In the genomic region with DNA sequence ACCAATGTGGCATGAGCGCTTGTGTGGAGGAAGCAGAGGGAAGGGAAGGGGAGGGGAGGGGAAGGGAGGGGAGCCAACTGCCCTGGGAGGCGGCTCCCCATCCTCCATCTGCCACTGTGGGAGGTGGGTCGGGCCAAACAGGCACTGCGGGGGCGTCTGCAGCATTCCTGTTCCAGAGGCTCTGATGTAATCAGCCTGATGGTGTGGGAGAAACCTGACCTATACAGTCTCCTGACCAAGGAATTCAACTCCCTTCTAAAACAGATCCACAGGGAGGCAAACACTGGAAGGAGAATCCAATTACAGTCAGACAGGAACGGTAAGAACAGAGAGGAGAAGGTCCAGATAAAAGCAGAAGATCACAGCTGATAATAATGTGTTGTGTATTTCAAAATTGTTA, we compare ENCODE assay signal across 10 cellular contexts.
A peak's percentile ranks its signal among the peaks of the same experiment; 100 is the strongest.
DNase-seq lines count a peak whose midpoint lies in the region; ATAC-seq and TF ChIP-seq lines count a peak whose summit lies in the region.
"Had no signal": no experiment of that assay in that cellular context is flagged by ENCODE, and none has a peak within 500 bp of the region (broad histone marks: within the 10 kb centered on the region; RNA-seq: fewer than 3 reads in every experiment).

No MANE protein-coding gene starts in this region.

- ATAC-seq in GM19035 (IDR thresholded peaks at IDR 0.05; ENCODE audit: unreplicated experiment) = no peak
- ATAC-seq: activated CD4-positive, alpha-beta T cell treated with anti-CD3 and anti-CD28 coated beads for 36 hours had no signal

- H3K4me3 ChIP-seq in BLaER1 (no peak overlapping the region), fibroblast of mammary gland (ENCODE audit: control insufficient read depth, low read depth, low read length) (no peak overlapping the region), Caco-2 (ENCODE audit: low read depth, low read length) (no peak overlapping the region)

- CTCF ChIA-PET in Caco-2 (lab: Charles Lee) = no interaction called here

- TF ChIP-seq CTCF in fibroblast of mammary gland (conservative IDR thresholded peaks at IDR 0.05; ENCODE audit: control insufficient read depth, insufficient read depth, low read depth, low read length) = no peak
- no peak for TF ChIP-seq CTCF in nephron (IDR thresholded peaks at IDR 0.05; ENCODE audit: unreplicated experiment in 3 of 3)
- no peak for TF ChIP-seq CTCF in Caco-2 (IDR thresholded peaks at IDR 0.05; ENCODE audit: insufficient read depth in 1 of 2, low read depth in 1 of 2, low read length in 1 of 2, severe bottlenecking in 1 of 2, unreplicated experiment in 1 of 2)

- H3K27ac Mint-ChIP-seq in nephron (peak overlapping the region; percentile 88 to 98 (median 88)), Caco-2 (ENCODE audit: unreplicated experiment) (no peak overlapping the region)
- H3K27ac Mint-ChIP-seq: activated CD4-positive, alpha-beta T cell treated with anti-CD3 and anti-CD28 coated beads for 36 hours; dendritic cell treated with granulocyte-macrophage colony-stimulating factor and Interleukin-4, amounts not matched to agents 40 ng/mL and 50 ng/mL, for 4 days had no signal

- H3K36me3 Mint-ChIP-seq in nephron (ENCODE audit: low read depth) = no peaks in the 10 kb centered on the region
- no peaks in the 10 kb centered on the region for H3K36me3 Mint-ChIP-seq in Caco-2 (ENCODE audit: insufficient read depth, unreplicated experiment)

- H3K4me3 Mint-ChIP-seq in nephron (peak overlapping the region; percentile 16 to 37 (median 21)), Caco-2 (ENCODE audit: unreplicated experiment) (no peak overlapping the region)
- H3K4me3 Mint-ChIP-seq: activated CD4-positive, alpha-beta T cell treated with anti-CD3 and anti-CD28 coated beads for 36 hours; dendritic cell treated with granulocyte-macrophage colony-stimulating factor and Interleukin-4, amounts not matched to agents 40 ng/mL and 50 ng/mL, for 4 days had no signal

- H3K27me3 Mint-ChIP-seq in nephron (ENCODE audit: low read depth) = no peaks in the 10 kb centered on the region
- peaks cover 8% of the 10 kb centered on the region for H3K27me3 Mint-ChIP-seq in Caco-2 (ENCODE audit: insufficient read depth, unreplicated experiment)

- H3K27ac ChIP-seq in BLaER1 = no peak overlapping the region

- H4K20me1 ChIP-seq in BLaER1 = no peaks in the 10 kb centered on the region

- H3K36me3 ChIP-seq in BLaER1 (no peaks in the 10 kb centered on the region), Caco-2 (ENCODE audit: control insufficient read depth, insufficient read depth, low read length) (no peaks in the 10 kb centered on the region)

- H3K4me1 Mint-ChIP-seq in nephron (peaks cover 58% of the 10 kb centered on the region), Caco-2 (ENCODE audit: low read depth, unreplicated experiment) (peaks cover 7% of the 10 kb centered on the region)
- H3K4me1 Mint-ChIP-seq: activated CD4-positive, alpha-beta T cell treated with anti-CD3 and anti-CD28 coated beads for 36 hours had no signal

- peak overlapping the region; percentile 25; the same call in 1 of the 2 replicates for H3K4me2 ChIP-seq in BLaER1

- intact Hi-C loops in Caco-2 (cut with micrococcal nuclease; ENCODE audit: unreplicated experiment) = no loop called here

- peak; percentile 59 for DNase-seq in NCI-H82 (lab: John Stamatoyannopoulos, UW)
- DNase-seq in fibroblast of mammary gland (ENCODE audit: low read depth) = peak; percentile 86
- DNase-seq in Caco-2 = no peak
- DNase-seq in COR-L47 (lab: John Stamatoyannopoulos, UW) = no peak
- no peak for DNase-seq in NCI-H2227 treated with DMSO at 0.1 percent for 48 hours (lab: John Stamatoyannopoulos, UW)
- DNase-seq: activated CD4-positive, alpha-beta T cell treated with anti-CD3 and anti-CD28 coated beads for 36 hours had no signal

- H3K4me1 ChIP-seq in BLaER1 (peaks cover 32% of the 10 kb centered on the region), Caco-2 (0 out of 2 replicates have a peak, but pooled peaks cover 8% of the 10 kb centered on the region)

- H3K9me3 Mint-ChIP-seq in nephron (no peaks in the 10 kb centered on the region), Caco-2 (ENCODE audit: unreplicated experiment) (no peaks in the 10 kb centered on the region)
- H3K9me3 Mint-ChIP-seq: dendritic cell treated with granulocyte-macrophage colony-stimulating factor and Interleukin-4, amounts not matched to agents 40 ng/mL and 50 ng/mL, for 4 days had no signal

- no TSS peak for BruUV-seq in Caco-2 (replicated peaks; lab: Mats Ljungman, UMichigan)

- H3K27me3 ChIP-seq in BLaER1 (no peaks in the 10 kb centered on the region), Caco-2 (replicated peaks; ENCODE audit: control insufficient read depth, insufficient read depth, low read length) (no peaks in the 10 kb centered on the region)

- POLR2A ChIA-PET in Caco-2 (lab: Charles Lee) = no interaction called here

- H3K9ac ChIP-seq in BLaER1 = no peak overlapping the region

- H3K9me3 ChIP-seq in BLaER1 (peaks cover 5% of the 10 kb centered on the region; the same call in 1 of the 2 replicates), Caco-2 (no peaks in the 10 kb centered on the region)

Comparison
In these comparisons a context has a peak if more than half of its experiments do, and no peak if none do; other contexts are left out.
1. DNase-seq: peak in NCI-H82 (single experiment) and fibroblast of mammary gland (single experiment); none in Caco-2 (0 of 2), COR-L47 (single experiment) and NCI-H2227 treated with DMSO at 0.1 percent for 48 hours (single experiment).